ENCODE assay signal across 16 cellular contexts in the genomic region with DNA sequence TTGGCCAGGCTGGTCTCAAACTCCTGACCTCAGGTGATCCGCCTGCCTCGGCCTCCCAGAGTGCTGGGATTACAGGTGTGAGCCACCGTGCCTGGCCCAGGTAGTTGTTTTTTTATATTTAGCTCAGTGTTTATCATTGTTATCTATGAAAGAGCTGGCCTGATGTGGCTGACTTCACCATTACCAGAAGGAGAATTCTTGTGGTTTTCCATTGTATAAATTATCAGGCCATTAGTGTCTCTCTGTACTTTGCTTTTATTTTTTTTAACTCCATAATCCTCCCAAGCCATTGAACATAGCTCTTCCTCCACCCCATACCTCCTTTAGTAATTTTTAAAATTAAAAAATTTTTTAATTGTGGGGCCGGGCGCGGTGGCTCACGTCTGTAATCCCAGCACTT.
"Had no signal": no experiment of that assay in that cellular context is flagged by ENCODE, and none has a peak within 500 bp of the region (broad histone marks: within the 10 kb centered on the region; RNA-seq: fewer than 3 reads in every experiment).

No MANE protein-coding gene starts in this region.

- DNase-seq: activated T-cell treated with anti-CD3 and anti-CD28 coated beads, Interleukin-2, amount 50 U/mL, for 24 hours; cerebellar nuclear complex; cortex of kidney; endodermal cell; esophagus squamous epithelium; head of caudate nucleus; islet precursor cell; naive thymus-derived CD4-positive, alpha-beta T cell; stimulated activated CD4-positive, alpha-beta T cell treated with anti-CD3 and anti-CD28 coated beads, Interleukin-4, amount 100 ng/mL, for 1 hour; stimulated activated naive CD4-positive, alpha-beta T cell; T1000; tibial artery had no signal

- H3K4me3 ChIP-seq: ascending aorta, breast epithelium, esophagus squamous epithelium, gastroesophageal sphincter, lung, tibial artery had no signal
